Comparison of ENCODE assay signal across 9 cellular contexts in the genomic region with DNA sequence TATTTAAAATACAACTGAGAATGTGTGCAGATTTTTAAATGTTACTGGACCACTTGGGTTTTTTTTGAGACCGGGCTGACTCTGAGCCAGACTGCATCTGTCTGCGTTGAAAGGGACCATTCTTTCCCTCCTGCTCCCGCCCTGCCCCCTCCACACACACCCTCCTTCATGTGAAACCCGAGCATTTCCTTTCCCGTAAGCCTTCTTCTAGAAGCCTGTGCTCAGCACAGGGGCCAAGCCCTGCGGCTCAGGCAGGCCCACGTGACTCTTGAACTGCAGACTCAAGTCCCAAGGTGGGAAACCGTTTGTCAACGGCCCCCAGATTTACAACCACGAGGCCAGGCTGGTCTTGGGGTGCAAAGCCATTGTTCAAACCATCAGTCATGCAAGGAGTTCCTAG.
DNase-seq lines count a peak whose midpoint lies in the region; ATAC-seq, FAIRE-seq and TF ChIP-seq lines count a peak whose summit lies in the region.
"Had no signal": no experiment of that assay in that cellular context is flagged by ENCODE, and none has a peak within 500 bp of the region (broad histone marks: within the 10 kb centered on the region; RNA-seq: fewer than 3 reads in every experiment).

No MANE protein-coding gene starts in this region.

- no peaks in the 10 kb centered on the region for H3K9me3 ChIP-seq in DND-41 (ENCODE audit: insufficient read depth, low read length, severe bottlenecking)
- H3K9me3 ChIP-seq in astrocyte (ENCODE audit: insufficient read depth, low read depth, low read length), result no peaks in the 10 kb centered on the region

- H3K36me3 ChIP-seq in DND-41 (ENCODE audit: insufficient read depth, low read length) (no peaks in the 10 kb centered on the region), astrocyte (ENCODE audit: insufficient read depth, low read length) (no peaks in the 10 kb centered on the region)

- FAIRE-seq in astrocyte (lab: Jason Lieb, UNC), result no peak

- H4K20me1 ChIP-seq in DND-41 (ENCODE audit: insufficient read depth, low read length), result no peaks in the 10 kb centered on the region
- no peaks in the 10 kb centered on the region for H4K20me1 ChIP-seq in astrocyte (ENCODE audit: insufficient read depth, low read length)

- peaks cover 18% of the 10 kb centered on the region for H3K27me3 Mint-ChIP-seq in astrocyte (ENCODE audit: low read depth, unreplicated experiment)

- TF ChIP-seq CTCF in DND-41 (IDR thresholded peaks at IDR 0.05; ENCODE audit: borderline replicate concordance, extremely low read depth, low read length, poor library complexity, severe bottlenecking) (no peak), astrocyte (IDR thresholded peaks at IDR 0.05; ENCODE audit: insufficient read depth, low read depth, low read length) (no peak)

- no peak overlapping the region for H3K4me3 ChIP-seq in DND-41 (ENCODE audit: low read depth in 1 of 2, low read length in 2 of 2)
- H3K4me3 ChIP-seq in Jurkat, Clone E6-1 (ENCODE audit: low read length), result no peak overlapping the region
- no peak overlapping the region for H3K4me3 ChIP-seq in astrocyte (ENCODE audit: insufficient read depth, low read depth, low read length)

- H3K9me3 Mint-ChIP-seq in astrocyte (ENCODE audit: unreplicated experiment), result no peaks in the 10 kb centered on the region

- ATAC-seq in DND-41 (ENCODE audit: insufficient read depth, low read depth) (peak; percentile 99), HG03175 (IDR thresholded peaks at IDR 0.05; ENCODE audit: unreplicated experiment) (no peak), HG03342 (IDR thresholded peaks at IDR 0.05; ENCODE audit: unreplicated experiment) (no peak)
- ATAC-seq: HCT116 had no signal

- H3K4me2 ChIP-seq in DND-41 (ENCODE audit: insufficient read depth, low read length) (peak overlapping the region; percentile 16; the same call in 1 of the 2 replicates), astrocyte (ENCODE audit: low read length) (peak overlapping the region; percentile 55)

- H3K27ac Mint-ChIP-seq in astrocyte (ENCODE audit: unreplicated experiment), result peak overlapping the region; percentile 81

- DNase-seq in DND-41 (peak; percentile 78), astrocyte (ENCODE audit: low read depth) (peak; percentile 59), islet precursor cell (peak; percentile 85), COLO668 (lab: John Stamatoyannopoulos, UW; ENCODE audit: unreplicated experiment) (no peak)
- peak; percentile 71 for DNase-seq in Jurkat, Clone E6-1 (ENCODE audit: low read depth, low spot score)
- peak in 2 of 3 experiments; percentile 6 to 18 for DNase-seq in stimulated activated CD4-positive, alpha-beta T cell treated with anti-CD3 and anti-CD28 coated beads, TNF-alpha, amount 100 ng/mL, for 4 hours (ENCODE audit: low read depth in 3 of 3)

- H3K9ac ChIP-seq in DND-41 (ENCODE audit: low read depth, low read length), result peak overlapping the region; percentile 24; the same call in 1 of the 2 replicates
- H3K9ac ChIP-seq in astrocyte (ENCODE audit: low read length), result no peak overlapping the region

- no peaks in the 10 kb centered on the region for H3K27me3 ChIP-seq in DND-41 (ENCODE audit: insufficient read depth, low read length, poor library complexity)
- peaks cover 12% of the 10 kb centered on the region for H3K27me3 ChIP-seq in astrocyte (ENCODE audit: insufficient read depth, low read length)

- H3K27ac ChIP-seq in DND-41 (ENCODE audit: low read length) (peak overlapping the region; percentile 79), astrocyte (ENCODE audit: low read depth, low read length) (no peak overlapping the region)

- H3K4me1 ChIP-seq in DND-41 (ENCODE audit: insufficient read depth, low read length) (peaks cover 31% of the 10 kb centered on the region), astrocyte (ENCODE audit: insufficient read depth, low read length) (peaks cover 8% of the 10 kb centered on the region)

- no peak overlapping the region for H3K4me3 Mint-ChIP-seq in astrocyte (ENCODE audit: unreplicated experiment)

- H2AFZ ChIP-seq in DND-41 (ENCODE audit: low read depth, low read length) (peak overlapping the region; percentile 66), astrocyte (ENCODE audit: low read depth, low read length) (peak overlapping the region; percentile 66)

- H3K79me2 ChIP-seq in DND-41 (ENCODE audit: insufficient read depth, low read length) (no peaks in the 10 kb centered on the region), astrocyte (ENCODE audit: insufficient read depth, low read length) (no peaks in the 10 kb centered on the region)

- no peaks in the 10 kb centered on the region for H3K36me3 Mint-ChIP-seq in astrocyte (ENCODE audit: low read depth, unreplicated experiment)

- H3K4me1 Mint-ChIP-seq in astrocyte (ENCODE audit: low read depth, unreplicated experiment), result peaks cover 13% of the 10 kb centered on the region
